29 cellular contexts compared by ENCODE assay signal in the genomic region with DNA sequence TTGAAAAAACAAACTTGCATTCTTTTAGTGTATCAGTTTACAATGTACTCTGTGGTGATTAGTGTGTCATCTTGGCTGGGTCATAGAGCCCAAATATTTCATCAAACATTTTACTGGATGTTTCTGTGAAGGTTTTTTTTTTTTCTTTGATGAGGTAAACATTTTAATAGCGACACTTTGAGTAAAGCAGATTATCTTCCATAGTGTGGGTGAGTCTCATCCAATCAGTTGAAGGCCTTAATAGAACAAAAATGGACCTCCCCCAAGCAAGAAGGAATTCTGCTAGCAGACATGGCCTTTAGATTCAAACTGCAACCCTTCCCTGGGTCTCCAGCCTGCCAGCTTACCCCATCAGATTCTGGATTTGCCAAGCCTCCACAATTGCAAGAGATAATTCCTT.
"Had no signal": no experiment of that assay in that cellular context is flagged by ENCODE, and none has a peak within 500 bp of the region (broad histone marks: within the 10 kb centered on the region; RNA-seq: fewer than 3 reads in every experiment).

No MANE protein-coding gene starts in this region.

- H3K27ac Mint-ChIP-seq: natural killer cell treated with Interleukin-12 subunit alpha and Interleukin-12 subunit beta and Interleukin-15 and Interleukin-18, amount 100 ng/mL, for 72 hours; nephron progenitor cell; progenitor cell of endocrine pancreas; stimulated activated effector memory CD8-positive, alpha-beta T cell treated with anti-CD3 and anti-CD28 coated beads, Interleukin-12 subunit alpha, Interleukin-12 subunit beta, amount 100 ng/mL, for 72 hours; stimulated activated naive B cell treated with anti-CD40 and anti-IgM and Interleukin-4, amounts not matched to agents 10 μg/mL and 1 μg/mL and 100 μg/mL, for 72 hours; stimulated activated naive CD8-positive, alpha-beta T cell treated with anti-CD3 and anti-CD28 coated beads, Interleukin-15, Interleukin-2, amounts not matched to agents 100 ng/mL and 50 ng/mL, for 24 hours had no signal

- H3K36me3 Mint-ChIP-seq: natural killer cell treated with Interleukin-12 subunit alpha and Interleukin-12 subunit beta and Interleukin-15 and Interleukin-18, amount 100 ng/mL, for 72 hours; stimulated activated effector memory CD8-positive, alpha-beta T cell treated with anti-CD3 and anti-CD28 coated beads, Interleukin-12 subunit alpha, Interleukin-12 subunit beta, amount 100 ng/mL, for 72 hours; stimulated activated naive B cell treated with anti-CD40 and anti-IgM and Interleukin-4, amounts not matched to agents 10 μg/mL and 1 μg/mL and 100 μg/mL, for 72 hours had no signal

- H3K9me3 Mint-ChIP-seq: natural killer cell treated with Interleukin-12 subunit alpha and Interleukin-12 subunit beta and Interleukin-15 and Interleukin-18, amount 100 ng/mL, for 72 hours; nephron progenitor cell; neural crest cell; stimulated activated effector memory CD8-positive, alpha-beta T cell treated with anti-CD3 and anti-CD28 coated beads, Interleukin-12 subunit alpha, Interleukin-12 subunit beta, amount 100 ng/mL, for 72 hours; stimulated activated naive B cell treated with anti-CD40 and anti-IgM and Interleukin-4, amounts not matched to agents 10 μg/mL and 1 μg/mL and 100 μg/mL, for 72 hours; stimulated activated naive CD8-positive, alpha-beta T cell treated with anti-CD3 and anti-CD28 coated beads, Interleukin-15, Interleukin-2, amounts not matched to agents 100 ng/mL and 50 ng/mL, for 24 hours had no signal

- H3K4me1 ChIP-seq: parathyroid adenoma, psoas muscle, right lobe of liver, sigmoid colon, stomach, thyroid gland, tibial nerve, upper lobe of left lung, vagina had no signal

- H2AFZ ChIP-seq: parathyroid adenoma had no signal

- H3K4me1 Mint-ChIP-seq: nephron progenitor cell; stimulated activated effector memory CD8-positive, alpha-beta T cell treated with anti-CD3 and anti-CD28 coated beads, Interleukin-12 subunit alpha, Interleukin-12 subunit beta, amount 100 ng/mL, for 72 hours; stimulated activated naive B cell treated with anti-CD40 and anti-IgM and Interleukin-4, amounts not matched to agents 10 μg/mL and 1 μg/mL and 100 μg/mL, for 72 hours had no signal

- H3K27ac ChIP-seq: neutrophil, ovary, parathyroid adenoma, psoas muscle, right lobe of liver, sigmoid colon, stomach, thoracic aorta, thyroid gland, tibial nerve, upper lobe of left lung, vagina had no signal

- DNase-seq: nephron progenitor cell; nucleus accumbens; ovary; posterior cingulate gyrus; psoas muscle; right cardiac atrium; right lobe of liver; sigmoid colon; small intestine; stimulated activated CD4-positive, alpha-beta T cell treated with anti-CD3 and anti-CD28 coated beads, Interleukin-15, amount 100 ng/mL, for 24 hours; stimulated activated CD4-positive, alpha-beta T cell treated with anti-CD3 and anti-CD28 coated beads, Interleukin-2, amount 100 ng/mL, for 24 hours; stimulated activated CD4-positive, alpha-beta T cell treated with anti-CD3 and anti-CD28 coated beads, Interleukin-2, amount 100 ng/mL, for 48 hours; stimulated activated CD4-positive, alpha-beta T cell treated with anti-CD3 and anti-CD28 coated beads, Interleukin-4, amount 100 ng/mL, for 24 hours; stimulated activated naive B cell treated with anti-CD40 and anti-IgM and Interleukin-4, amounts not matched to agents 10 μg/mL and 1 μg/mL and 100 μg/mL, for 72 hours; stimulated activated naive CD4-positive, alpha-beta T cell treated with Interleukin-2 at 50 U/mL for 16 hours; stomach; thyroid gland; trophoblast cell; upper lobe of left lung had no signal

- H3K9me3 ChIP-seq: neutrophil, ovary, psoas muscle, right lobe of liver, sigmoid colon, stomach, thoracic aorta, thyroid gland, tibial nerve, upper lobe of left lung, vagina had no signal

- H3K9ac ChIP-seq: parathyroid adenoma had no signal

- H3K79me2 ChIP-seq: parathyroid adenoma had no signal

- H3K4me3 ChIP-seq: ovary, psoas muscle, right lobe of liver, sigmoid colon, stomach, thoracic aorta, thyroid gland, tibial nerve, upper lobe of left lung, vagina had no signal

- H3K27me3 ChIP-seq: ovary, right lobe of liver, sigmoid colon, stomach, thyroid gland, tibial nerve, upper lobe of left lung, vagina had no signal

- H3K36me3 ChIP-seq: neutrophil, ovary, right lobe of liver, sigmoid colon, stomach, thoracic aorta, thyroid gland, tibial nerve, upper lobe of left lung, vagina had no signal

- ATAC-seq: natural killer cell treated with Interleukin-12 subunit alpha and Interleukin-12 subunit beta and Interleukin-15 and Interleukin-18, amount 100 ng/mL, for 72 hours; psoas muscle; right cardiac atrium; right lobe of liver; stimulated activated effector memory CD8-positive, alpha-beta T cell treated with anti-CD3 and anti-CD28 coated beads, Interleukin-12 subunit alpha, Interleukin-12 subunit beta, amount 100 ng/mL, for 72 hours; stimulated activated naive B cell treated with anti-CD40 and anti-IgM and Interleukin-4, amounts not matched to agents 10 μg/mL and 1 μg/mL and 100 μg/mL, for 72 hours had no signal

- H3K4me3 Mint-ChIP-seq: natural killer cell treated with Interleukin-12 subunit alpha and Interleukin-12 subunit beta and Interleukin-15 and Interleukin-18, amount 100 ng/mL, for 72 hours; nephron progenitor cell; neural crest cell; stimulated activated effector memory CD8-positive, alpha-beta T cell treated with anti-CD3 and anti-CD28 coated beads, Interleukin-12 subunit alpha, Interleukin-12 subunit beta, amount 100 ng/mL, for 72 hours; stimulated activated naive B cell treated with anti-CD40 and anti-IgM and Interleukin-4, amounts not matched to agents 10 μg/mL and 1 μg/mL and 100 μg/mL, for 72 hours; stimulated activated naive CD8-positive, alpha-beta T cell treated with anti-CD3 and anti-CD28 coated beads, Interleukin-15, Interleukin-2, amounts not matched to agents 100 ng/mL and 50 ng/mL, for 24 hours had no signal
